In the genomic region with DNA sequence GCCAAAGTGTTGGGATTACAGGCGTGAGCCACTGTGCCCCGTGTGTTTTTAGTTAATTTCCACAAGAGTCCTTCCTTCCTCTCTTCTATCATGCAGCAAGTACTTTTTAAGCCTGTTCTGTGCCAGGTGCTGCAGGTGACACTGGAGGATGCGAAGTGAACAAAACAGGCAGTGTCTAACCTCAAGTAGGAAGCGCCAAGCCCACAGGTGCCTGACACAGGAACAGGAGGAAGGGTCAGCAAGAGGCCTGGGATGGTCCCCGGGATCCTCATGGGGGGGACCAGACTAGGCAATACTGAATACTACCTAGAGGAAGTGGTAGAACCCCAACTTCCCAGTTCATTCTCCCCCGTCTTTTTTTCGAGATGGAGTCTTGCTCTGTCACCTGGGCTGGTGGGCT, we compare ENCODE assay signal across 12 cellular contexts. TPM values are rescaled to one million over a fixed set of nuclear protein-coding genes. Genes with fewer than 3 reads are reported as not detected.
A peak's percentile ranks its signal among the peaks of the same experiment; 100 is the strongest.
DNase-seq lines count a peak whose midpoint lies in the region; ATAC-seq and TF ChIP-seq lines count a peak whose summit lies in the region.
"Had no signal": no experiment of that assay in that cellular context is flagged by ENCODE, and none has a peak within 500 bp of the region (broad histone marks: within the 10 kb centered on the region; RNA-seq: fewer than 3 reads in every experiment).

No MANE protein-coding gene starts in this region.

- no peak overlapping the region for H4K5ac ChIP-seq in IMR-90 (ENCODE audit: low read depth, low read length)

- peak overlapping the region; percentile 62 for H3K27ac Mint-ChIP-seq in T-helper 1 cell treated with Interleukin-12 subunit alpha and Interleukin-12 subunit beta and Interleukin-4 antibody, amounts not matched to agents 30 μg/mL and 1 μg/mL, for 36 hours
- H3K27ac Mint-ChIP-seq in T-helper 17 cell (peak overlapping the region; percentile 98), nephron (no peak overlapping the region)

- WGBS in IMR-90 (ENCODE audit: extremely low coverage in 2 of 2, insufficient read length in 1 of 2), 2 experiments = no CpG with 5 or more reads among the region's 7 CpGs

- H3K9ac ChIP-seq in IMR-90 (ENCODE audit: low read depth, low read length) = no peak overlapping the region

- no peak overlapping the region for H3K18ac ChIP-seq in IMR-90 (ENCODE audit: low read depth, low read length)

- no peaks in the 10 kb centered on the region for H3K9me3 ChIP-seq in IMR-90 (ENCODE audit: control insufficient read depth, insufficient read depth, low read length)
- H3K9me3 ChIP-seq in T-helper 17 cell (ENCODE audit: control insufficient read depth, low read length, poor library complexity, severe bottlenecking) = no peaks in the 10 kb centered on the region
- H3K9me3 ChIP-seq: ascending aorta, HAP-1, uterus had no signal

- no peaks in the 10 kb centered on the region for H3K9me3 Mint-ChIP-seq in T-helper 1 cell treated with Interleukin-12 subunit alpha and Interleukin-12 subunit beta and Interleukin-4 antibody, amounts not matched to agents 30 μg/mL and 1 μg/mL, for 36 hours
- H3K9me3 Mint-ChIP-seq in nephron = no peaks in the 10 kb centered on the region

- H3K4me3 ChIP-seq in IMR-90 (ENCODE audit: insufficient read depth, low read depth, low read length) = no peak overlapping the region
- H3K4me3 ChIP-seq: ascending aorta, uterus had no signal

- H4K91ac ChIP-seq in IMR-90 (ENCODE audit: insufficient read depth, low read depth, low read length) = no peak overlapping the region

- H3K27ac ChIP-seq in IMR-90 (ENCODE audit: insufficient read depth, low read length) = no peak overlapping the region
- H3K27ac ChIP-seq: ascending aorta, uterus had no signal

- no peak overlapping the region for H3K4me3 Mint-ChIP-seq in T-helper 1 cell treated with Interleukin-12 subunit alpha and Interleukin-12 subunit beta and Interleukin-4 antibody, amounts not matched to agents 30 μg/mL and 1 μg/mL, for 36 hours
- H3K4me3 Mint-ChIP-seq in T-helper 17 cell (no peak overlapping the region), nephron (peak overlapping the region; percentile 34 to 69 (median 40))

- peaks cover 20% of the 10 kb centered on the region for H3K9me1 ChIP-seq in IMR-90 (ENCODE audit: insufficient read depth, low read length)

- H4K8ac ChIP-seq in IMR-90 (ENCODE audit: low read depth in 2 of 2, low read length in 2 of 2) = no peak overlapping the region

- TF ChIP-seq POLR2A in IMR-90 (IDR thresholded peaks at IDR 0.05; ENCODE audit: low read depth, low read length) = no peak

- TF ChIP-seq CTCF in IMR-90 (conservative IDR thresholded peaks at IDR 0.05; ENCODE audit: low read depth, low read length) (no peak), nephron (IDR thresholded peaks at IDR 0.05; ENCODE audit: unreplicated experiment in 3 of 3) (no peak)

- no peak overlapping the region for H3K56ac ChIP-seq in IMR-90 (ENCODE audit: extremely low read depth, insufficient read depth, low read length)

- H2BK15ac ChIP-seq in IMR-90 (ENCODE audit: low read depth, low read length) = no peak overlapping the region

- H3K27me3 Mint-ChIP-seq in T-helper 1 cell treated with Interleukin-12 subunit alpha and Interleukin-12 subunit beta and Interleukin-4 antibody, amounts not matched to agents 30 μg/mL and 1 μg/mL, for 36 hours (ENCODE audit: low read depth) = no peaks in the 10 kb centered on the region
- H3K27me3 Mint-ChIP-seq in T-helper 17 cell (no peaks in the 10 kb centered on the region), nephron (ENCODE audit: low read depth) (no peaks in the 10 kb centered on the region)

- peaks cover 48% of the 10 kb centered on the region for H3K4me1 Mint-ChIP-seq in T-helper 1 cell treated with Interleukin-12 subunit alpha and Interleukin-12 subunit beta and Interleukin-4 antibody, amounts not matched to agents 30 μg/mL and 1 μg/mL, for 36 hours (ENCODE audit: low read depth)
- H3K4me1 Mint-ChIP-seq in T-helper 17 cell (peaks cover 53% of the 10 kb centered on the region), nephron (peaks cover 51% of the 10 kb centered on the region)

- no peak overlapping the region for H3K14ac ChIP-seq in IMR-90 (replicated peaks; ENCODE audit: low read depth, low read length)

- H3K4ac ChIP-seq in IMR-90 (ENCODE audit: low read depth, low read length) = no peak overlapping the region

- H3K4me1 ChIP-seq in IMR-90 (ENCODE audit: control insufficient read depth, insufficient read depth, low read length) = peaks cover 20% of the 10 kb centered on the region

- POLR2A ChIA-PET in IMR-90 (lab: Charles Lee; ENCODE audit: unreplicated experiment) = no interaction called here

- H3K27me3 ChIP-seq in IMR-90 (ENCODE audit: control insufficient read depth, insufficient read depth, low read length) = no peaks in the 10 kb centered on the region
- H3K27me3 ChIP-seq: ascending aorta, uterus had no signal

- H2AK9ac ChIP-seq in IMR-90 (replicated peaks; ENCODE audit: low read depth, low read length, poor library complexity) = peak overlapping the region; percentile 48

- H3K36me3 ChIP-seq in IMR-90 (ENCODE audit: control insufficient read depth, insufficient read depth, low read length) = peaks cover 21% of the 10 kb centered on the region
- H3K36me3 ChIP-seq: uterus had no signal

- H3K23ac ChIP-seq in IMR-90 (ENCODE audit: low read depth, low read length) = no peak overlapping the region

- in situ Hi-C loops in IMR-90 (cut with MboI; ENCODE audit: low sequenced_read_pairs) = no loop called here

- BruUV-seq in IMR-90 (replicated peaks; lab: Mats Ljungman, UMichigan) = no TSS peak

- H2BK5ac ChIP-seq in IMR-90 (ENCODE audit: low read depth, low read length, poor library complexity, severe bottlenecking) = no peak overlapping the region

- H4K20me1 ChIP-seq in IMR-90 (ENCODE audit: insufficient read depth, low read length) = peaks cover 43% of the 10 kb centered on the region

- H2AFZ ChIP-seq in IMR-90 (replicated peaks; ENCODE audit: low read length, poor library complexity) = no peak overlapping the region

- no peak for DNase-seq in T-helper 1 cell
- no peak for DNase-seq in IMR-90
- DNase-seq in T-helper 17 cell = no peak
- no peak for DNase-seq in NOMO-1 treated with dmso at 0.1 percent for 144 hours (lab: John Stamatoyannopoulos, UW; ENCODE audit: unreplicated experiment)
- DNase-seq in activated gamma-delta T cell treated with Interleukin-2 at 50 U/mL for 16 hours = no peak
- DNase-seq: PC-3, uterus had no signal

- H2AK5ac ChIP-seq in IMR-90 (ENCODE audit: low read depth, low read length) = no peak overlapping the region

- no peak for TF ChIP-seq RAD21 in IMR-90 (IDR thresholded peaks at IDR 0.05; ENCODE audit: low read length)

- H2BK120ac ChIP-seq in IMR-90 (ENCODE audit: low read depth, low read length) = no peak overlapping the region

- H3K4me2 ChIP-seq in IMR-90 (ENCODE audit: low read depth, low read length) = no peak overlapping the region

- dilution Hi-C loops in IMR-90 (cut with HindIII; ENCODE audit: low sequenced_read_pairs, unreplicated experiment) = no loop called here

- ATAC-seq in IMR-90 (ENCODE audit: low read depth) (no peak), T-helper 17 cell (no peak), HG03520 (IDR thresholded peaks at IDR 0.05; ENCODE audit: unreplicated experiment) (no peak)
- ATAC-seq: PC-3 had no signal

- H3K36me3 Mint-ChIP-seq in T-helper 1 cell treated with Interleukin-12 subunit alpha and Interleukin-12 subunit beta and Interleukin-4 antibody, amounts not matched to agents 30 μg/mL and 1 μg/mL, for 36 hours (ENCODE audit: low read depth) = peaks cover 40% of the 10 kb centered on the region
- peaks cover 3% of the 10 kb centered on the region for H3K36me3 Mint-ChIP-seq in T-helper 17 cell (ENCODE audit: low read depth)
- H3K36me3 Mint-ChIP-seq in nephron (ENCODE audit: low read depth) = peaks cover 33% of the 10 kb centered on the region

- H2BK20ac ChIP-seq in IMR-90 (ENCODE audit: low read depth, low read length) = no peak overlapping the region

- CTCF ChIA-PET in IMR-90 (lab: Yijun Ruan, JAX) = no interaction called here

- intact Hi-C loops in IMR-90 (cut with micrococcal nuclease) = no loop called here

- H3K79me1 ChIP-seq in IMR-90 (ENCODE audit: low read depth in 1 of 2, low read length in 2 of 2) = peaks cover 5 to 53% of the 10 kb centered on the region in 2 experiments; a peak in 3 of 4 replicates

TF ChIP-seq in IMR-90, 13 proteins besides CTCF, POLR2A, EP300 and RAD21 (continues in another document):
- TF ChIP-seq RCOR1 (IDR thresholded peaks at IDR 0.05; ENCODE audit: insufficient replicate concordance, low read length) = no peak
- no peak for TF ChIP-seq FOS (IDR thresholded peaks at IDR 0.05; ENCODE audit: low read depth, low read length)

RNA-seq across cellular contexts. Expression of a gene that starts 1.8 kb away (rescaled TPM):
- 3,245 and 3,358 TPM in 2 replicates for total RNA-seq in IMR-90 (2012; rRNA removed)
- 1,894 and 1,932 TPM in 2 replicates for polyA plus RNA-seq in IMR-90 (2012; rRNA removed)
- 1,040 and 4,080 TPM in 2 replicates for polyA plus RNA-seq in IMR-90 (2012; cell fraction: cytosol; rRNA removed)
- polyA plus RNA-seq in IMR-90 (2012; cell fraction: nucleus; rRNA removed; ENCODE audit: low replicate concordance) = 541 and 964 TPM in 2 replicates
- 100 to 1,000 TPM; 418 to 472 TPM for total RNA-seq in T-helper 17 cell

RNA-seq across cellular contexts. Expression of a gene that starts 3.1 kb away (rescaled TPM):
- 49.3 and 53.0 TPM in 2 replicates for total RNA-seq in IMR-90 (2012; rRNA removed)
- polyA plus RNA-seq in IMR-90 (2012; rRNA removed) = 75.9 and 80.9 TPM in 2 replicates
- 103 and 124 TPM in 2 replicates for polyA plus RNA-seq in IMR-90 (2012; cell fraction: cytosol; rRNA removed)
- 44.6 and 103 TPM in 2 replicates for polyA plus RNA-seq in IMR-90 (2012; cell fraction: nucleus; rRNA removed; ENCODE audit: low replicate concordance)
- 10 to 100 TPM; 23.2 to 28.3 TPM for total RNA-seq in T-helper 17 cell

RNA-seq across cellular contexts. Expression of a gene that starts 9.1 kb away (rescaled TPM):
- total RNA-seq in IMR-90 (2012; rRNA removed) = 54.3 and 56.4 TPM in 2 replicates
- polyA plus RNA-seq in IMR-90 (2012; rRNA removed) = 67.8 and 79.7 TPM in 2 replicates
- polyA plus RNA-seq in IMR-90 (2012; cell fraction: cytosol; rRNA removed) = 95.6 and 109 TPM in 2 replicates
- 105 and 168 TPM in 2 replicates for polyA plus RNA-seq in IMR-90 (2012; cell fraction: nucleus; rRNA removed; ENCODE audit: low replicate concordance)
- total RNA-seq in T-helper 17 cell = 10 to 100 TPM; 74.1 to 82.1 TPM

RNA-seq across cellular contexts. Expression of a gene that starts 17.5 kb away (rescaled TPM):
- under 0.01 and 0.36 TPM in 2 replicates for total RNA-seq in IMR-90 (2012; rRNA removed)
- polyA plus RNA-seq in IMR-90 (2012; rRNA removed) = 0.19 and 0.50 TPM in 2 replicates
- polyA plus RNA-seq in IMR-90 (2012; cell fraction: cytosol; rRNA removed) = 0.04 and 0.12 TPM in 2 replicates
- polyA plus RNA-seq in IMR-90 (2012; cell fraction: nucleus; rRNA removed; ENCODE audit: low replicate concordance) = 0.10 and 0.14 TPM in 2 replicates
- under 1 TPM; 0.52 to 0.86 TPM for total RNA-seq in T-helper 17 cell
- total RNA-seq: ascending aorta had no signal

RNA-seq across cellular contexts. Expression of a gene that starts 20.4 kb away (rescaled TPM):
- 13.3 and 22.5 TPM in 2 replicates for total RNA-seq in IMR-90 (2012; rRNA removed)
- 42.4 and 64.7 TPM in 2 replicates for polyA plus RNA-seq in IMR-90 (2012; rRNA removed)
- 94.5 and 111 TPM in 2 replicates for polyA plus RNA-seq in IMR-90 (2012; cell fraction: cytosol; rRNA removed)
- 24.3 and 34.4 TPM in 2 replicates for polyA plus RNA-seq in IMR-90 (2012; cell fraction: nucleus; rRNA removed; ENCODE audit: low replicate concordance)
- total RNA-seq in T-helper 17 cell = 1 to 10 TPM; 6.9 to 8.3 TPM

Comparison
In these comparisons a context has a peak if more than half of its experiments do, and no peak if none do; other contexts are left out.
1. H3K27ac Mint-ChIP-seq: peak in T-helper 1 cell treated with Interleukin-12 subunit alpha and Interleukin-12 subunit beta and Interleukin-4 antibody, amounts not matched to agents 30 μg/mL and 1 μg/mL, for 36 hours (single experiment) and T-helper 17 cell (single experiment); none in nephron (0 of 3).
2. H3K4me3 Mint-ChIP-seq: peak in nephron (3 of 3); none in T-helper 1 cell treated with Interleukin-12 subunit alpha and Interleukin-12 subunit beta and Interleukin-4 antibody, amounts not matched to agents 30 μg/mL and 1 μg/mL, for 36 hours (single experiment) and T-helper 17 cell (single experiment).